Comparison of ENCODE assay signal across 11 cellular contexts in genomic region chr3:62587579-62588031, GRCh38.
A peak's percentile ranks its signal among the peaks of the same experiment; 100 is the strongest.
DNase-seq lines count a peak whose midpoint lies in the region; TF ChIP-seq lines count a peak whose summit lies in the region.
"Had no signal": no experiment of that assay in that cellular context is flagged by ENCODE, and none has a peak within 500 bp of the region (broad histone marks: within the 10 kb centered on the region; RNA-seq: fewer than 3 reads in every experiment).

No MANE protein-coding gene starts in this region.

- in situ Hi-C loops in astrocyte of the cerebellum (cut with HindIII; ENCODE audit: low sequenced_read_pairs), result no loop called here

- DNase-seq in AG04450 (ENCODE audit: low read depth, low spot score), result no peak
- peak; percentile 30 for DNase-seq in HK-2 (ENCODE audit: unreplicated experiment)
- DNase-seq in astrocyte of the cerebellum (ENCODE audit: low read depth), result peak; percentile 85
- DNase-seq in hepatocyte (ENCODE audit: low spot score), result peak; percentile 26
- no peak for DNase-seq in ureter (ENCODE audit: low spot score)
- no peak for DNase-seq in GM19240 (ENCODE audit: insufficient read length, low spot score)
- no peak for DNase-seq in NCI-H526 (lab: John Stamatoyannopoulos, UW)
- no peak for DNase-seq in NOMO-1 (lab: John Stamatoyannopoulos, UW; ENCODE audit: unreplicated experiment in 2 of 2)
- DNase-seq: activated CD4-positive, alpha-beta T cell treated with anti-CD3 and anti-CD28 coated beads for 48 hours; activated gamma-delta T cell treated with Interleukin-2 at 50 U/mL for 16 hours; NCI-H345 had no signal

- 91% methylated on average over 8 of the region's 8 CpGs for WGBS in hepatocyte (ENCODE audit: low lambda C conversion rate, missing lambda C conversion rate)

- no peaks in the 10 kb centered on the region for H3K9me2 ChIP-seq in hepatocyte (replicated peaks; ENCODE audit: insufficient read depth)

- H3K4me3 ChIP-seq in AG04450 (ENCODE audit: low read depth, low read length), result no peak overlapping the region
- H3K4me3 ChIP-seq in astrocyte of the cerebellum (ENCODE audit: low read depth, low read length), result no peak overlapping the region
- H3K4me3 ChIP-seq in hepatocyte, result no peak overlapping the region

- CTCF ChIA-PET in AG04450 (lab: Charles Lee), result interaction anchor here (0.6 kb wide), 1 partner anchor 1943 kb away, joined by 7 read pairs; no protein-coding TSS in a partner anchor

- no peaks in the 10 kb centered on the region for H4K20me1 ChIP-seq in hepatocyte (ENCODE audit: insufficient read depth, poor library complexity, severe bottlenecking)

- no peak for TF ChIP-seq CTCF in AG04450 (IDR thresholded peaks at IDR 0.05; ENCODE audit: low read depth, low read length)
- no peak for TF ChIP-seq CTCF in astrocyte of the cerebellum (IDR thresholded peaks at IDR 0.05; ENCODE audit: low read depth, low read length, missing control alignments)
- TF ChIP-seq CTCF in hepatocyte (IDR thresholded peaks at IDR 0.05; ENCODE audit: poor library complexity), result no peak

- no peak overlapping the region for H3K4me2 ChIP-seq in hepatocyte

- H3K27ac ChIP-seq in AG04450 (ENCODE audit: low read depth, low read length) (peak overlapping the region; percentile 71), hepatocyte (no peak overlapping the region)

- no peak overlapping the region for H2AFZ ChIP-seq in hepatocyte

- no peaks in the 10 kb centered on the region for H3K27me3 ChIP-seq in AG04450 (ENCODE audit: control insufficient read depth, insufficient read depth, low read length)
- H3K27me3 ChIP-seq in hepatocyte, result no peaks in the 10 kb centered on the region

- no peaks in the 10 kb centered on the region for H3K4me1 ChIP-seq in hepatocyte (ENCODE audit: insufficient read depth)

- POLR2A ChIA-PET in AG04450 (lab: Yijun Ruan, JAX), result interaction anchor here (0.5 to 1.7 kb wide), 4 partner anchors 10 to 26 kb away, joined by 3 to 9 read pairs (median 4); no protein-coding TSS in a partner anchor

- H3K79me2 ChIP-seq in hepatocyte, result no peaks in the 10 kb centered on the region

- H3K9me3 ChIP-seq in AG04450 (ENCODE audit: control insufficient read depth, insufficient read depth, low read length) (no peaks in the 10 kb centered on the region), hepatocyte (ENCODE audit: low read depth) (no peaks in the 10 kb centered on the region)

- H3K36me3 ChIP-seq in hepatocyte (replicated peaks; ENCODE audit: insufficient read depth, low read depth), result no peaks in the 10 kb centered on the region

Comparison
In these comparisons a context has a peak if more than half of its experiments do, and no peak if none do; other contexts are left out.
1. DNase-seq: peak in HK-2 (single experiment), astrocyte of the cerebellum (single experiment) and hepatocyte (single experiment); none in AG04450 (single experiment), ureter (single experiment), GM19240 (single experiment), NCI-H526 (0 of 2) and NOMO-1 (0 of 2).